Comparison of ENCODE assay signal across 9 cellular contexts in genomic region chr1:119007672-119008482, GRCh38. TPM values are rescaled to one million over a fixed set of nuclear protein-coding genes. Genes with fewer than 3 reads are reported as not detected.
A peak's percentile ranks its signal among the peaks of the same experiment; 100 is the strongest.
DNase-seq lines count a peak whose midpoint lies in the region; ATAC-seq, FAIRE-seq and TF ChIP-seq lines count a peak whose summit lies in the region.
"Had no signal": no experiment of that assay in that cellular context is flagged by ENCODE, and none has a peak within 500 bp of the region (broad histone marks: within the 10 kb centered on the region; RNA-seq: fewer than 3 reads in every experiment).

No MANE protein-coding gene starts in this region.

- no peaks in the 10 kb centered on the region for H3K79me2 ChIP-seq in parathyroid adenoma

- H3K27me3 ChIP-seq in RWPE2 (ENCODE audit: insufficient read depth, poor library complexity, severe bottlenecking) (peaks cover 60% of the 10 kb centered on the region), heart left ventricle (peaks cover 38 to 76% (median 61%) of the 10 kb centered on the region in 9 donors), parathyroid adenoma (ENCODE audit: control insufficient read depth, insufficient read depth, low read length) (peaks cover 9% of the 10 kb centered on the region)

- H3K27ac ChIP-seq in RWPE2 (ENCODE audit: poor library complexity, severe bottlenecking) (no peak overlapping the region), heart left ventricle (no peak overlapping the region), parathyroid adenoma (no peak overlapping the region)

- 0 to 17% (median 8%) methylated on average over 15 to 61 of the region's 61 CpGs for whole genome bisulfite sequencing in heart left ventricle, 4 donors

- DNase-seq in RWPE2 (ENCODE audit: low spot score) (no peak), heart left ventricle (no peak), GM19239 (ENCODE audit: insufficient read length, low spot score) (no peak)

- H3K9ac ChIP-seq in parathyroid adenoma: no peak overlapping the region

- no peak for TF ChIP-seq POLR2A in heart left ventricle (IDR thresholded peaks at IDR 0.05)

- ATAC-seq in GM19025 (IDR thresholded peaks at IDR 0.05; ENCODE audit: low read depth, unreplicated experiment) (peak; percentile 19), RWPE2 (ENCODE audit: low read depth) (peak; percentile 37), heart left ventricle (peak in 3 of 4 donors; percentile 26 to 49 (median 38)), HG02970 (IDR thresholded peaks at IDR 0.05; ENCODE audit: low FRiP score, unreplicated experiment) (no peak), GM19455 (IDR thresholded peaks at IDR 0.05; ENCODE audit: unreplicated experiment) (no peak), HG03442 (IDR thresholded peaks at IDR 0.05; ENCODE audit: unreplicated experiment) (no peak)

- no peaks in the 10 kb centered on the region for H3K36me3 ChIP-seq in RWPE2 (ENCODE audit: low read depth)
- no peaks in the 10 kb centered on the region for H3K36me3 ChIP-seq in heart left ventricle
- no peaks in the 10 kb centered on the region for H3K36me3 ChIP-seq in parathyroid adenoma (ENCODE audit: control insufficient read depth, insufficient read depth, low read length)

- no peaks in the 10 kb centered on the region for H3K4me1 ChIP-seq in RWPE2 (ENCODE audit: insufficient read depth, poor library complexity, severe bottlenecking)
- H3K4me1 ChIP-seq in heart left ventricle: peaks cover 0 to 32% (median 17%) of the 10 kb centered on the region in 12 donors
- no peaks in the 10 kb centered on the region for H3K4me1 ChIP-seq in parathyroid adenoma

- intact Hi-C loops in heart left ventricle (cut with DNase I): loop anchor here in 9 of 10 donors (2.0 to 10.0 kb wide), 8 partner anchors 703 to 857 kb away; no protein-coding TSS in a partner anchor

- no peak for TF ChIP-seq CTCF in RWPE2 (IDR thresholded peaks at IDR 0.05; ENCODE audit: poor library complexity, severe bottlenecking)
- TF ChIP-seq CTCF in heart left ventricle (IDR thresholded peaks at IDR 0.05): no peak
- no peak for TF ChIP-seq CTCF in parathyroid adenoma (IDR thresholded peaks at IDR 0.05)

- H2AFZ ChIP-seq in parathyroid adenoma: no peak overlapping the region

- no peaks in the 10 kb centered on the region for H3K9me3 ChIP-seq in RWPE2 (ENCODE audit: severe bottlenecking)
- H3K9me3 ChIP-seq in heart left ventricle: no peaks in the 10 kb centered on the region
- H3K9me3 ChIP-seq in parathyroid adenoma (ENCODE audit: control insufficient read depth, low read length): no peaks in the 10 kb centered on the region

- FAIRE-seq in GM19239 (lab: Jason Lieb, UNC): no peak

- no peak overlapping the region for H3K4me3 ChIP-seq in RWPE2 (ENCODE audit: severe bottlenecking)
- H3K4me3 ChIP-seq in heart left ventricle: peak overlapping the region; percentile 8 to 46 (median 32)
- H3K4me3 ChIP-seq in parathyroid adenoma (ENCODE audit: low read depth, low read length): peak overlapping the region; percentile 35
- H3K4me3 ChIP-seq: GM12878 had no signal

- H3K4me2 ChIP-seq in parathyroid adenoma (ENCODE audit: low read length): peak overlapping the region; percentile 52

RNA-seq across cellular contexts. Expression of gene TBX15, which starts 19.7 kb away (rescaled TPM):
- 1 to 10 TPM in 2 of 9 donors, under 1 TPM in 7; 0.19 to 1.8 (median 0.63) TPM for total RNA-seq in heart left ventricle
- polyA plus RNA-seq in heart left ventricle: under 1 TPM; 0.23 to 0.69 TPM

Comparison
In these comparisons a context has a peak if more than half of its experiments do, and no peak if none do; other contexts are left out.
1. ATAC-seq: peak in GM19025 (single experiment), RWPE2 (single experiment) and heart left ventricle (3 of 4); none in HG02970 (single experiment), GM19455 (single experiment) and HG03442 (single experiment).